ENCODE assay signal across 18 cellular contexts in the genomic region with DNA sequence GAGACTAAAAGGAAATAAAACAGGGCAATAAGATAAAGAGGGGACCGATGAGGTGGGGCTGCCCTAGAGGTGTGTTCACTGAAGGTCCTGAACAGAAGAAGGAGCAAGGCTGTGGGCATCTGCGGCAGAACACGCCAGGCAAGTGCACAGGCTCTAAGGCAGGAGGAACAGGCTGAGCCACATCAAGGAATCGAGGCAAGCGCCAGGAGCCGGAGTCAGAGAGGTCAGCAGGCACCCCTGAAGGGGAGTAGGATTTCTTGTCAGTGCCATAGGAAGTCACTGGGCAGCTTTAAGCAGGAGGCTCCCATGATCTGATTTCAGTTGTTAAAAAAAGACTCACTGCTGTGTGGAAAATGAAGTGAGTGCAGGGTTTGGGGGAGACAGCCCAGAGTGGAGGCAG.
DNase-seq lines count a peak whose midpoint lies in the region; ATAC-seq, FAIRE-seq and TF ChIP-seq lines count a peak whose summit lies in the region.
"Had no signal": no experiment of that assay in that cellular context is flagged by ENCODE, and none has a peak within 500 bp of the region (broad histone marks: within the 10 kb centered on the region; RNA-seq: fewer than 3 reads in every experiment).

No MANE protein-coding gene starts in this region.

- no peak overlapping the region for H3K4me3 ChIP-seq in NT2/D1 (ENCODE audit: insufficient read length, low read depth)
- no peak overlapping the region for H3K4me3 ChIP-seq in breast epithelium
- H3K4me3 ChIP-seq: BLaER1, HAP-1 had no signal

- FAIRE-seq in GM12891 (lab: Jason Lieb, UNC), result no peak
- FAIRE-seq: HTR-8/SVneo had no signal

- DNase-seq in NT2/D1 (ENCODE audit: low read depth, low spot score) (no peak), WTC11 (ENCODE audit: low spot score) (no peak), chondrocyte (ENCODE audit: low spot score) (peak; percentile 36), posterior vena cava (ENCODE audit: low spot score) (peak; percentile 61), breast epithelium (ENCODE audit: low spot score in 2 of 2) (no peak), GM12891 (ENCODE audit: insufficient read length, low spot score) (no peak)
- DNase-seq in activated CD4-positive, alpha-beta T cell treated with anti-CD3 and anti-CD28 coated beads for 4 hours, result no peak
- DNase-seq: 8988T; CD4-positive, alpha-beta memory T cell; DMS153; DMS79; GDM1; IMR-90 had no signal

- intact Hi-C loops in posterior vena cava (cut with DNase I) (no loop called here), breast epithelium (cut with DNase I; ENCODE audit: low total_unique reads) (no loop called here)

- H3K9me3 Mint-ChIP-seq in WTC11 (no peaks in the 10 kb centered on the region), chondrocyte (ENCODE audit: low read depth) (no peaks in the 10 kb centered on the region)
- H3K9me3 Mint-ChIP-seq: CD4-positive, alpha-beta memory T cell had no signal

- H3K4me1 ChIP-seq in NT2/D1 (ENCODE audit: insufficient read depth, insufficient read length) (peaks cover 5% of the 10 kb centered on the region), breast epithelium (no peaks in the 10 kb centered on the region)
- H3K4me1 ChIP-seq: BLaER1, HAP-1 had no signal

- TF ChIP-seq CTCF in WTC11 (IDR thresholded peaks at IDR 0.05) (no peak), chondrocyte (IDR thresholded peaks at IDR 0.05) (no peak), breast epithelium (IDR thresholded peaks at IDR 0.05) (no peak)

- CTCF ChIA-PET in WTC11 (lab: Charles Lee), result interaction anchor here (1.2 to 1.3 kb wide), 2 partner anchors 46 to 354 kb away, joined by 3 to 4 read pairs; no protein-coding TSS in a partner anchor

- H3K9me3 ChIP-seq in NT2/D1 (ENCODE audit: insufficient read depth, low read length), result no peaks in the 10 kb centered on the region
- no peaks in the 10 kb centered on the region for H3K9me3 ChIP-seq in breast epithelium
- H3K9me3 ChIP-seq: BLaER1, HAP-1 had no signal

- H3K4me3 Mint-ChIP-seq in WTC11 (no peak overlapping the region), chondrocyte (ENCODE audit: unreplicated experiment) (no peak overlapping the region)
- H3K4me3 Mint-ChIP-seq: CD14-positive monocyte; CD4-positive, alpha-beta memory T cell had no signal

- no peaks in the 10 kb centered on the region for H3K4me1 Mint-ChIP-seq in WTC11
- H3K4me1 Mint-ChIP-seq in chondrocyte (ENCODE audit: low read depth), result peaks cover 3% of the 10 kb centered on the region
- H3K4me1 Mint-ChIP-seq: CD14-positive monocyte; CD4-positive, alpha-beta memory T cell had no signal

- TF ChIP-seq POLR2A in breast epithelium (IDR thresholded peaks at IDR 0.05) (no peak), GM12891 (IDR thresholded peaks at IDR 0.05; ENCODE audit: low read depth, low read length) (no peak)

- POLR2A ChIA-PET in WTC11 (lab: Charles Lee), result no interaction called here

- peak overlapping the region; percentile 14 for H3K9ac ChIP-seq in NT2/D1 (ENCODE audit: insufficient read length, low read depth)
- H3K9ac ChIP-seq: BLaER1 had no signal

- H3K27ac Mint-ChIP-seq in WTC11 (0 out of 2 replicates have a peak overlapping the region, but pooled peaks have one; percentile 57), chondrocyte (ENCODE audit: unreplicated experiment) (no peak overlapping the region)
- H3K27ac Mint-ChIP-seq: CD4-positive, alpha-beta memory T cell had no signal

- H3K27ac ChIP-seq in breast epithelium, result no peak overlapping the region
- H3K27ac ChIP-seq: BLaER1 had no signal

- H3K27me3 ChIP-seq in NT2/D1 (ENCODE audit: insufficient read depth, insufficient read length) (no peaks in the 10 kb centered on the region), breast epithelium (no peaks in the 10 kb centered on the region)
- H3K27me3 ChIP-seq: BLaER1 had no signal

- H3K36me3 ChIP-seq in NT2/D1 (ENCODE audit: insufficient read depth, insufficient read length, low read length), result no peaks in the 10 kb centered on the region
- H3K36me3 ChIP-seq in breast epithelium, result no peaks in the 10 kb centered on the region
- H3K36me3 ChIP-seq: HAP-1 had no signal

- H3K36me3 Mint-ChIP-seq in WTC11 (peaks cover 6% of the 10 kb centered on the region), chondrocyte (ENCODE audit: low read depth) (peaks cover 13% of the 10 kb centered on the region)

- H3K27me3 Mint-ChIP-seq in WTC11 (ENCODE audit: low read depth) (no peaks in the 10 kb centered on the region), chondrocyte (ENCODE audit: low read depth) (no peaks in the 10 kb centered on the region)
- H3K27me3 Mint-ChIP-seq: CD4-positive, alpha-beta memory T cell had no signal

- ATAC-seq in WTC11 (no peak), HG03565 (IDR thresholded peaks at IDR 0.05; ENCODE audit: unreplicated experiment) (no peak)

TF ChIP-seq in WTC11, 78 proteins besides CTCF, POLR2A, EP300 and RAD21 (continues in another document):
- TF ChIP-seq ARID4B (CRISPR knock-in tag; IDR thresholded peaks at IDR 0.05; ENCODE audit: borderline replicate concordance) (no peak), KAT7 (CRISPR knock-in tag; IDR thresholded peaks at IDR 0.05; ENCODE audit: borderline replicate concordance) (no peak)

TF ChIP-seq in GM12891, 5 proteins besides CTCF, POLR2A, EP300 and RAD21:
- no peak for TF ChIP-seq POLR2AphosphoS5 (IDR thresholded peaks at IDR 0.05; ENCODE audit: low read depth, low read length)
- no peak for TF ChIP-seq PAX5 (IDR thresholded peaks at IDR 0.05; ENCODE audit: insufficient read depth, low read length, severe bottlenecking)
- TF ChIP-seq TAF1 (IDR thresholded peaks at IDR 0.05; ENCODE audit: low read depth, low read length), result no peak
- TF ChIP-seq POU2F2 (IDR thresholded peaks at IDR 0.05; ENCODE audit: low read depth, low read length), result no peak
- TF ChIP-seq SPI1 (IDR thresholded peaks at IDR 0.05; ENCODE audit: low read depth, low read length), result no peak
TF ChIP-seq in GM12891: peak in this region for 0.

Comparison
In these comparisons a context has a peak if more than half of its experiments do, and no peak if none do; other contexts are left out.
1. DNase-seq: peak in chondrocyte (single experiment) and posterior vena cava (single experiment); none in NT2/D1 (single experiment), WTC11 (single experiment), activated CD4-positive, alpha-beta T cell treated with anti-CD3 and anti-CD28 coated beads for 4 hours (0 of 2), breast epithelium (0 of 2) and GM12891 (single experiment).